Comparison of ENCODE assay signal across 1 cellular context in genomic region chr5:176774216-176775171, GRCh38.
TF ChIP-seq lines count a peak whose summit lies in the region.

No MANE protein-coding gene starts in this region.

TF ChIP-seq in GM23338, 12 proteins besides CTCF, POLR2A, EP300 and RAD21:
- TF ChIP-seq, protein P1, sequence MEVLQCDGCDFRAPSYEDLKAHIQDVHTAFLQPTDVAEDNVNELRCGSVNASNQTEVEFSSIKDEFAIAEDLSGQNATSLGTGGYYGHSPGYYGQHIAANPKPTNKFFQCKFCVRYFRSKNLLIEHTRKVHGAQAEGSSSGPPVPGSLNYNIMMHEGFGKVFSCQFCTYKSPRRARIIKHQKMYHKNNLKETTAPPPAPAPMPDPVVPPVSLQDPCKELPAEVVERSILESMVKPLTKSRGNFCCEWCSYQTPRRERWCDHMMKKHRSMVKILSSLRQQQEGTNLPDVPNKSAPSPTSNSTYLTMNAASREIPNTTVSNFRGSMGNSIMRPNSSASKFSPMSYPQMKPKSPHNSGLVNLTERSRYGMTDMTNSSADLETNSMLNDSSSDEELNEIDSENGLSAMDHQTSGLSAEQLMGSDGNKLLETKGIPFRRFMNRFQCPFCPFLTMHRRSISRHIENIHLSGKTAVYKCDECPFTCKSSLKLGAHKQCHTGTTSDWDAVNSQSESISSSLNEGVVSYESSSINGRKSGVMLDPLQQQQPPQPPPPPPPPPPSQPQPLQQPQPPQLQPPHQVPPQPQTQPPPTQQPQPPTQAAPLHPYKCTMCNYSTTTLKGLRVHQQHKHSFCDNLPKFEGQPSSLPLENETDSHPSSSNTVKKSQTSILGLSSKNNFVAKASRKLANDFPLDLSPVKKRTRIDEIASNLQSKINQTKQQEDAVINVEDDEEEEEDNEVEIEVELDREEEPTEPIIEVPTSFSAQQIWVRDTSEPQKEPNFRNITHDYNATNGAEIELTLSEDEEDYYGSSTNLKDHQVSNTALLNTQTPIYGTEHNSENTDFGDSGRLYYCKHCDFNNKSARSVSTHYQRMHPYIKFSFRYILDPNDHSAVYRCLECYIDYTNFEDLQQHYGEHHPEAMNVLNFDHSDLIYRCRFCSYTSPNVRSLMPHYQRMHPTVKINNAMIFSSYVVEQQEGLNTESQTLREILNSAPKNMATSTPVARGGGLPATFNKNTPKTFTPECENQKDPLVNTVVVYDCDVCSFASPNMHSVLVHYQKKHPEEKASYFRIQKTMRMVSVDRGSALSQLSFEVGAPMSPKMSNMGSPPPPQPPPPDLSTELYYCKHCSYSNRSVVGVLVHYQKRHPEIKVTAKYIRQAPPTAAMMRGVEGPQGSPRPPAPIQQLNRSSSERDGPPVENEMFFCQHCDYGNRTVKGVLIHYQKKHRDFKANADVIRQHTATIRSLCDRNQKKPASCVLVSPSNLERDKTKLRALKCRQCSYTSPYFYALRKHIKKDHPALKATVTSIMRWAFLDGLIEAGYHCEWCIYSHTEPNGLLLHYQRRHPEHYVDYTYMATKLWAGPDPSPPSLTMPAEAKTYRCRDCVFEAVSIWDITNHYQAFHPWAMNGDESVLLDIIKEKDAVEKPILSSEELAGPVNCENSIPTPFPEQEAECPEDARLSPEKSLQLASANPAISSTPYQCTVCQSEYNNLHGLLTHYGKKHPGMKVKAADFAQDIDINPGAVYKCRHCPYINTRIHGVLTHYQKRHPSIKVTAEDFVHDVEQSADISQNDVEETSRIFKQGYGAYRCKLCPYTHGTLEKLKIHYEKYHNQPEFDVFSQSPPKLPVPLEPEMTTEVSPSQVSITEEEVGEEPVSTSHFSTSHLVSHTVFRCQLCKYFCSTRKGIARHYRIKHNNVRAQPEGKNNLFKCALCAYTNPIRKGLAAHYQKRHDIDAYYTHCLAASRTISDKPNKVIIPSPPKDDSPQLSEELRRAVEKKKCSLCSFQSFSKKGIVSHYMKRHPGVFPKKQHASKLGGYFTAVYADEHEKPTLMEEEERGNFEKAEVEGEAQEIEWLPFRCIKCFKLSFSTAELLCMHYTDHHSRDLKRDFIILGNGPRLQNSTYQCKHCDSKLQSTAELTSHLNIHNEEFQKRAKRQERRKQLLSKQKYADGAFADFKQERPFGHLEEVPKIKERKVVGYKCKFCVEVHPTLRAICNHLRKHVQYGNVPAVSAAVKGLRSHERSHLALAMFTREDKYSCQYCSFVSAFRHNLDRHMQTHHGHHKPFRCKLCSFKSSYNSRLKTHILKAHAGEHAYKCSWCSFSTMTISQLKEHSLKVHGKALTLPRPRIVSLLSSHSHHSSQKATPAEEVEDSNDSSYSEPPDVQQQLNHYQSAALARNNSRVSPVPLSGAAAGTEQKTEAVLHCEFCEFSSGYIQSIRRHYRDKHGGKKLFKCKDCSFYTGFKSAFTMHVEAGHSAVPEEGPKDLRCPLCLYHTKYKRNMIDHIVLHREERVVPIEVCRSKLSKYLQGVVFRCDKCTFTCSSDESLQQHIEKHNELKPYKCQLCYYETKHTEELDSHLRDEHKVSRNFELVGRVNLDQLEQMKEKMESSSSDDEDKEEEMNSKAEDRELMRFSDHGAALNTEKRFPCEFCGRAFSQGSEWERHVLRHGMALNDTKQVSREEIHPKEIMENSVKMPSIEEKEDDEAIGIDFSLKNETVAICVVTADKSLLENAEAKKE (CRISPR knock-in tag; IDR thresholded peaks at IDR 0.05) = no peak
- no peak for TF ChIP-seq EZH2phosphoT487 (IDR thresholded peaks at IDR 0.05; ENCODE audit: unreplicated experiment)
- no peak for TF ChIP-seq POLR2AphosphoS5 (IDR thresholded peaks at IDR 0.05; ENCODE audit: low read depth)
- no peak for TF ChIP-seq NANOG (IDR thresholded peaks at IDR 0.05; ENCODE audit: borderline replicate concordance)
- TF ChIP-seq ZNF114 (CRISPR knock-in tag; IDR thresholded peaks at IDR 0.05) = no peak
- no peak for TF ChIP-seq ETS1 (IDR thresholded peaks at IDR 0.05)
- TF ChIP-seq JUNB (IDR thresholded peaks at IDR 0.05; ENCODE audit: unreplicated experiment) = no peak
- no peak for TF ChIP-seq ZNF331 (CRISPR knock-in tag; IDR thresholded peaks at IDR 0.05; ENCODE audit: low read depth)
- TF ChIP-seq, protein P2, sequence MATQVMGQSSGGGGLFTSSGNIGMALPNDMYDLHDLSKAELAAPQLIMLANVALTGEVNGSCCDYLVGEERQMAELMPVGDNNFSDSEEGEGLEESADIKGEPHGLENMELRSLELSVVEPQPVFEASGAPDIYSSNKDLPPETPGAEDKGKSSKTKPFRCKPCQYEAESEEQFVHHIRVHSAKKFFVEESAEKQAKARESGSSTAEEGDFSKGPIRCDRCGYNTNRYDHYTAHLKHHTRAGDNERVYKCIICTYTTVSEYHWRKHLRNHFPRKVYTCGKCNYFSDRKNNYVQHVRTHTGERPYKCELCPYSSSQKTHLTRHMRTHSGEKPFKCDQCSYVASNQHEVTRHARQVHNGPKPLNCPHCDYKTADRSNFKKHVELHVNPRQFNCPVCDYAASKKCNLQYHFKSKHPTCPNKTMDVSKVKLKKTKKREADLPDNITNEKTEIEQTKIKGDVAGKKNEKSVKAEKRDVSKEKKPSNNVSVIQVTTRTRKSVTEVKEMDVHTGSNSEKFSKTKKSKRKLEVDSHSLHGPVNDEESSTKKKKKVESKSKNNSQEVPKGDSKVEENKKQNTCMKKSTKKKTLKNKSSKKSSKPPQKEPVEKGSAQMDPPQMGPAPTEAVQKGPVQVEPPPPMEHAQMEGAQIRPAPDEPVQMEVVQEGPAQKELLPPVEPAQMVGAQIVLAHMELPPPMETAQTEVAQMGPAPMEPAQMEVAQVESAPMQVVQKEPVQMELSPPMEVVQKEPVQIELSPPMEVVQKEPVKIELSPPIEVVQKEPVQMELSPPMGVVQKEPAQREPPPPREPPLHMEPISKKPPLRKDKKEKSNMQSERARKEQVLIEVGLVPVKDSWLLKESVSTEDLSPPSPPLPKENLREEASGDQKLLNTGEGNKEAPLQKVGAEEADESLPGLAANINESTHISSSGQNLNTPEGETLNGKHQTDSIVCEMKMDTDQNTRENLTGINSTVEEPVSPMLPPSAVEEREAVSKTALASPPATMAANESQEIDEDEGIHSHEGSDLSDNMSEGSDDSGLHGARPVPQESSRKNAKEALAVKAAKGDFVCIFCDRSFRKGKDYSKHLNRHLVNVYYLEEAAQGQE (IDR thresholded peaks at IDR 0.05; ENCODE audit: unreplicated experiment) = no peak
- TF ChIP-seq CREB1 (CRISPR knock-in tag; IDR thresholded peaks at IDR 0.05; ENCODE audit: low read depth) = no peak
- no peak for TF ChIP-seq EZH2 (IDR thresholded peaks at IDR 0.05; ENCODE audit: low read depth, unreplicated experiment)
